In genomic region chr1:25875154-25875855, GRCh38 we compare ENCODE assay signal across 1 cellular context.
TF ChIP-seq lines count a peak whose summit lies in the region.

Gene PAQR7, minus strand, starts transcription at chr1:25875708. Its CDS starts 11,869 bp downstream, at chr1:25863839.

TF ChIP-seq in HepG2, 621 proteins besides CTCF, POLR2A, EP300 and RAD21 (continued from another document and continues in another):
- TF ChIP-seq USF2 (IDR thresholded peaks at IDR 0.05; ENCODE audit: low read depth, low read length) (no peak), USF2 (CRISPR knock-in tag; IDR thresholded peaks at IDR 0.05; ENCODE audit: borderline replicate concordance) (no peak), ZNF83 (CRISPR knock-in tag; IDR thresholded peaks at IDR 0.05; ENCODE audit: borderline replicate concordance) (no peak), REXO4 (CRISPR knock-in tag; IDR thresholded peaks at IDR 0.05; ENCODE audit: borderline replicate concordance) (peak; percentile 84; the same call in 1 of the 2 replicates), GRHL1 (CRISPR knock-in tag; conservative IDR thresholded peaks at IDR 0.05) (no peak), HOXA3 (CRISPR knock-in tag; IDR thresholded peaks at IDR 0.05) (peak; percentile 96), KAT8 (CRISPR knock-in tag; IDR thresholded peaks at IDR 0.05) (peak; percentile 55; the same call in 1 of the 2 replicates), ZNF567 (CRISPR knock-in tag; IDR thresholded peaks at IDR 0.05; ENCODE audit: borderline replicate concordance) (no peak), ZFP90 (CRISPR knock-in tag; IDR thresholded peaks at IDR 0.05; ENCODE audit: borderline replicate concordance) (no peak; the same call in 1 of the 2 replicates), ZNF691 (CRISPR knock-in tag; IDR thresholded peaks at IDR 0.05; ENCODE audit: borderline replicate concordance, low read depth) (peak; percentile 45; the same call in 1 of the 2 replicates), ZNF816 (CRISPR knock-in tag; IDR thresholded peaks at IDR 0.05; ENCODE audit: borderline replicate concordance) (peak; percentile 30; the same call in 1 of the 2 replicates), THAP7 (CRISPR knock-in tag; IDR thresholded peaks at IDR 0.05) (peak; percentile 72; the same call in 1 of the 2 replicates), TCF12 (IDR thresholded peaks at IDR 0.05) (no peak), TCF12 (CRISPR knock-in tag; IDR thresholded peaks at IDR 0.05) (no peak), ZNF646 (CRISPR knock-in tag; IDR thresholded peaks at IDR 0.05) (no peak), ZEB1 (IDR thresholded peaks at IDR 0.05; ENCODE audit: insufficient replicate concordance, low read depth) (no peak), ZNF605 (CRISPR knock-in tag; IDR thresholded peaks at IDR 0.05) (peak; percentile 87), ZNF343 (CRISPR knock-in tag; IDR thresholded peaks at IDR 0.05) (peak; percentile 86; the same call in 1 of the 2 replicates), TCF7 (IDR thresholded peaks at IDR 0.05; ENCODE audit: low read depth) (peak; percentile 67; the same call in 1 of the 2 replicates), ZNF251 (CRISPR knock-in tag; IDR thresholded peaks at IDR 0.05) (peak; percentile 89; the same call in 1 of the 2 replicates), ZNF256 (CRISPR knock-in tag; conservative IDR thresholded peaks at IDR 0.05) (no peak), SNRNP70 (IDR thresholded peaks at IDR 0.05; ENCODE audit: low read depth, low read length) (no peak), KLF6 (CRISPR knock-in tag; IDR thresholded peaks at IDR 0.05) (peak; percentile 97), U2AF1 (optimal IDR thresholded peaks at IDR 0.05; ENCODE audit: low read depth, low read length) (peak; percentile 17), SP140L (CRISPR knock-in tag; IDR thresholded peaks at IDR 0.05; ENCODE audit: borderline replicate concordance) (no peak; the same call in 1 of the 2 replicates), ZNF292 (CRISPR knock-in tag; IDR thresholded peaks at IDR 0.05; ENCODE audit: borderline replicate concordance, low read depth) (no peak), ZNF24 (IDR thresholded peaks at IDR 0.05) (no peak), ZBTB34 (CRISPR knock-in tag; IDR thresholded peaks at IDR 0.05) (0 out of 2 replicates have a peak, but pooled peaks have one; percentile 26), ESRRA (CRISPR knock-in tag; IDR thresholded peaks at IDR 0.05; ENCODE audit: low read depth) (peak; percentile 60), MXD1 (CRISPR knock-in tag; IDR thresholded peaks at IDR 0.05) (peak; percentile 92; the same call in 1 of the 2 replicates), ZNF761 (CRISPR knock-in tag; conservative IDR thresholded peaks at IDR 0.05) (peak; percentile 64; the same call in 1 of the 2 replicates), XRCC5 (optimal IDR thresholded peaks at IDR 0.05; ENCODE audit: low read length) (no peak), ETV5 (CRISPR knock-in tag; IDR thresholded peaks at IDR 0.05; ENCODE audit: borderline replicate concordance) (peak; percentile 78), ZNF780A (CRISPR knock-in tag; IDR thresholded peaks at IDR 0.05) (no peak), SNAPC4 (CRISPR knock-in tag; IDR thresholded peaks at IDR 0.05) (no peak), SALL1 (CRISPR knock-in tag; IDR thresholded peaks at IDR 0.05) (peak; percentile 93), ZFYVE20 (CRISPR knock-in tag; IDR thresholded peaks at IDR 0.05; ENCODE audit: borderline replicate concordance, low read depth) (0 out of 2 replicates have a peak, but pooled peaks have one; percentile 84), NFE2L1 (CRISPR knock-in tag; IDR thresholded peaks at IDR 0.05; ENCODE audit: borderline replicate concordance) (0 out of 2 replicates have a peak, but pooled peaks have one; percentile 19), HNF4G (IDR thresholded peaks at IDR 0.05; ENCODE audit: borderline replicate concordance, low read depth, low read length) (no peak; the same call in 1 of the 2 replicates), HNF4G (CRISPR knock-in tag; IDR thresholded peaks at IDR 0.05; ENCODE audit: borderline replicate concordance, low read depth) (peak; percentile 60; the same call in 1 of the 2 replicates), NCOA2 (CRISPR knock-in tag; IDR thresholded peaks at IDR 0.05) (peak; percentile 39; the same call in 1 of the 2 replicates), ZNF891 (CRISPR knock-in tag; IDR thresholded peaks at IDR 0.05) (no peak), JDP2 (CRISPR knock-in tag; IDR thresholded peaks at IDR 0.05; ENCODE audit: borderline replicate concordance) (peak; percentile 66; the same call in 1 of the 2 replicates), ZNF326 (CRISPR knock-in tag; IDR thresholded peaks at IDR 0.05; ENCODE audit: borderline replicate concordance) (no peak), KDM5A (IDR thresholded peaks at IDR 0.05; ENCODE audit: borderline replicate concordance, low read length) (no peak; the same call in 1 of the 2 replicates), RXRB (CRISPR knock-in tag; IDR thresholded peaks at IDR 0.05; ENCODE audit: borderline replicate concordance) (no peak)
